In the genomic region with DNA sequence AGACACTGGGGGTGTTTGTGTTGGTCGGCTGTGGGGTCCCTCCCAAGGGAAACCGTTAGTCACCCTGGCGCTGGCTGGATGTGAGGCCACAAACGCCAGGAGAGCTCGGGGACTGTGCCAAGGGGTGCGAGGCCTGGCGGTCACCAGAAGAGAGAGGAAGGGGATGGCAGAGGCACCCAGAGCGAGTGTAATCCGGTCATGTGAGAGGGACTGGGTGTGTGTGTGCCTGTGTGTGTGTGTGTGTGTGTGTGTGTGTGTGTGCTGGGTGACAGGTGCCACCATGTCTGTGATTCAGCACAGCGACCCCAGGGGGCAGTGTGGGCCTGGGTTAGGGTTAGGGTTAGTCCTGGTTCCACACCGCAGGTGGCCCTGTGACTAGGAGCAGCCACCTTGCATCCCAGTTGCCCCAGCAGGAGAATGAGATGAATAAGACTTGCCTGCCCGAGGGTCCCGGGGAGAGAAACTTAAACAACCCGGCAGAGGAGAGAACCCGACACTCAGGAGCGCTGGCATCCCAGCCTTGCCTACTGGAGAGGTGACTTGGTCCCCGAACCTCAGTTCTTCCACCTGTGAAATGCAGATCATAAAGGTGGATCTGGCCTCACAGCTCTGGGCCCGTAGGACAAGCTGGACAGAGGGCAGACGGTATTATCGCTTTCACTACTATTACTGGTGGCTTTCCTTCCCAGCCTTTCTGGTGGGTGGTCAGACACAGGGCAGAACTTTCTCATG, we compare ENCODE assay signal across 9 cellular contexts. TPM values are rescaled to one million over a fixed set of nuclear protein-coding genes. Genes with fewer than 3 reads are reported as not detected.
A peak's percentile ranks its signal among the peaks of the same experiment; 100 is the strongest.
DNase-seq lines count a peak whose midpoint lies in the region; ATAC-seq, FAIRE-seq and TF ChIP-seq lines count a peak whose summit lies in the region.
"Had no signal": no experiment of that assay in that cellular context is flagged by ENCODE, and none has a peak within 500 bp of the region (broad histone marks: within the 10 kb centered on the region; RNA-seq: fewer than 3 reads in every experiment).

No MANE protein-coding gene starts in this region.

- H3K4me3 ChIP-seq in Karpas-422 (ENCODE audit: low read length) (no peak overlapping the region), SJCRH30 (no peak overlapping the region), spleen (no peak overlapping the region)

- intact Hi-C loops in left cardiac atrium (cut with DNase I) (loop anchor here (2.0 to 5.0 kb wide), 2 partner anchors 194 kb away; no protein-coding TSS in a partner anchor), spleen (cut with DNase I; ENCODE audit: low total_unique reads) (loop anchor here (10.0 kb wide), 1 partner anchor 192 kb away; no protein-coding TSS in a partner anchor)

- no peaks in the 10 kb centered on the region for H3K9me2 ChIP-seq in Karpas-422 (replicated peaks; ENCODE audit: insufficient read depth, low read length)

- H3K79me2 ChIP-seq in Karpas-422 (ENCODE audit: low read length): no peaks in the 10 kb centered on the region

- H3K27me3 Mint-ChIP-seq in activated naive CD4-positive, alpha-beta T cell treated with anti-CD3 and anti-CD28 coated beads, Interleukin-2, amount 10 ng/mL, durations not matched to agents 7 days and 5 days: peaks cover 41% of the 10 kb centered on the region

- H3K4me1 ChIP-seq in Karpas-422 (ENCODE audit: low read length): no peaks in the 10 kb centered on the region
- peaks cover 31% of the 10 kb centered on the region for H3K4me1 ChIP-seq in SJCRH30
- peaks cover 9 to 49% (median 18%) of the 10 kb centered on the region in 6 donors for H3K4me1 ChIP-seq in spleen

- H4K20me1 ChIP-seq in Karpas-422 (ENCODE audit: insufficient read depth, low read depth, low read length): no peaks in the 10 kb centered on the region

- no peak for FAIRE-seq in D721Med (lab: Jason Lieb, UNC)

- no peaks in the 10 kb centered on the region for H3K9me3 Mint-ChIP-seq in activated naive CD4-positive, alpha-beta T cell treated with anti-CD3 and anti-CD28 coated beads, Interleukin-2, amount 10 ng/mL, durations not matched to agents 7 days and 5 days
- H3K9me3 Mint-ChIP-seq: T-helper 1 cell treated with Interleukin-12 subunit alpha and Interleukin-12 subunit beta and Interleukin-4 antibody, amounts not matched to agents 30 μg/mL and 1 μg/mL, for 36 hours had no signal

- 46 to 64% (median 52%) methylated on average over 13 to 20 of the region's 20 CpGs for WGBS in spleen, 5 donors

- CTCF ChIA-PET in activated naive CD4-positive, alpha-beta T cell treated with anti-CD3 and anti-CD28 coated beads, Interleukin-2, amount 10 ng/mL, durations not matched to agents 7 days and 5 days (lab: Charles Lee): interaction anchor here (0.8 to 3.0 kb wide), 6 partner anchors 17 to 461 kb away, joined by 3 to 24 read pairs (median 4); no protein-coding TSS in a partner anchor

- no peak overlapping the region for H3K27ac Mint-ChIP-seq in activated naive CD4-positive, alpha-beta T cell treated with anti-CD3 and anti-CD28 coated beads, Interleukin-2, amount 10 ng/mL, durations not matched to agents 7 days and 5 days
- H3K27ac Mint-ChIP-seq: T-helper 1 cell treated with Interleukin-12 subunit alpha and Interleukin-12 subunit beta and Interleukin-4 antibody, amounts not matched to agents 30 μg/mL and 1 μg/mL, for 36 hours had no signal

- no peak overlapping the region for H2AFZ ChIP-seq in Karpas-422 (ENCODE audit: low read length)

- peak; percentile 35 for TF ChIP-seq CTCF in D721Med (IDR thresholded peaks at IDR 0.05; ENCODE audit: insufficient read depth, missing control alignments)
- peak in 8 of 11 experiments; percentile 13 to 75 (median 40) for TF ChIP-seq CTCF in spleen (IDR thresholded peaks at IDR 0.05 in 8 of 11, conservative IDR thresholded peaks at IDR 0.05 in 3 of 11)

- no peak overlapping the region for H3K9ac ChIP-seq in Karpas-422 (ENCODE audit: low read length)

- H3K36me3 Mint-ChIP-seq in activated naive CD4-positive, alpha-beta T cell treated with anti-CD3 and anti-CD28 coated beads, Interleukin-2, amount 10 ng/mL, durations not matched to agents 7 days and 5 days: no peaks in the 10 kb centered on the region

- peak; percentile 36 to 45 for ATAC-seq in left cardiac atrium
- ATAC-seq in HG02623 (IDR thresholded peaks at IDR 0.05; ENCODE audit: unreplicated experiment): no peak
- ATAC-seq in HG02885 (IDR thresholded peaks at IDR 0.05; ENCODE audit: poor library complexity, unreplicated experiment): no peak

- H3K27me3 ChIP-seq in Karpas-422 (ENCODE audit: low read length): no peaks in the 10 kb centered on the region
- no peaks in the 10 kb centered on the region for H3K27me3 ChIP-seq in SJCRH30
- H3K27me3 ChIP-seq in spleen (replicated peaks in 1 of 7): peaks cover 0 to 87% (median 23%) of the 10 kb centered on the region in 7 donors

- H3K27ac ChIP-seq in Karpas-422 (ENCODE audit: low read length): no peak overlapping the region
- no peak overlapping the region for H3K27ac ChIP-seq in SJCRH30
- H3K27ac ChIP-seq in spleen: peak overlapping the region in 1 of 8 donors; percentile 65

- H3K4me2 ChIP-seq in Karpas-422 (ENCODE audit: low read depth, low read length, poor library complexity, severe bottlenecking): no peak overlapping the region

- H3K4me1 Mint-ChIP-seq in activated naive CD4-positive, alpha-beta T cell treated with anti-CD3 and anti-CD28 coated beads, Interleukin-2, amount 10 ng/mL, durations not matched to agents 7 days and 5 days: peaks cover 6% of the 10 kb centered on the region

- no peaks in the 10 kb centered on the region for H3K9me3 ChIP-seq in Karpas-422 (ENCODE audit: low read length)
- no peaks in the 10 kb centered on the region for H3K9me3 ChIP-seq in SJCRH30 (replicated peaks)
- H3K9me3 ChIP-seq in spleen: no peaks in the 10 kb centered on the region

- H3K4me3 Mint-ChIP-seq in activated naive CD4-positive, alpha-beta T cell treated with anti-CD3 and anti-CD28 coated beads, Interleukin-2, amount 10 ng/mL, durations not matched to agents 7 days and 5 days: no peak overlapping the region
- H3K4me3 Mint-ChIP-seq: T-helper 1 cell treated with Interleukin-12 subunit alpha and Interleukin-12 subunit beta and Interleukin-4 antibody, amounts not matched to agents 30 μg/mL and 1 μg/mL, for 36 hours had no signal

- H3K36me3 ChIP-seq in Karpas-422 (ENCODE audit: insufficient read depth, low read length): no peaks in the 10 kb centered on the region
- no peaks in the 10 kb centered on the region for H3K36me3 ChIP-seq in SJCRH30
- no peaks in the 10 kb centered on the region for H3K36me3 ChIP-seq in spleen

- no peak for TF ChIP-seq POLR2A in spleen (IDR thresholded peaks at IDR 0.05)

- DNase-seq in D721Med (ENCODE audit: insufficient read length, low spot score) (peak; percentile 54), Karpas-422 (peak; percentile 92), SJCRH30 (peak; percentile 91 to 92), left cardiac atrium (peak; percentile 79), spleen (peak; percentile 85)
- peak; percentile 78 for DNase-seq in activated naive CD4-positive, alpha-beta T cell treated with anti-CD3 and anti-CD28 coated beads, Interleukin-2, amount 10 ng/mL, durations not matched to agents 7 days and 5 days

RNA-seq across cellular contexts. Expression of a gene that starts 1.4 kb away (rescaled TPM):
- total RNA-seq in Karpas-422 (2014; rRNA removed; shearing (Covaris generic); ENCODE audit: low replicate concordance): not detected in 2 replicates
- 3.3 and 3.5 TPM in 2 replicates for total RNA-seq in SJCRH30 (2014; rRNA removed; shearing (Covaris generic))
- 10 to 100 TPM; 13.9 to 16.7 TPM for total RNA-seq in left cardiac atrium
- total RNA-seq in spleen: 10 to 100 TPM in 1 of 7 donors, 1 to 10 TPM in 6; 1.6 to 10.1 (median 4.1) TPM
- 10 to 100 TPM in 1 of 3 donors, 1 to 10 TPM in 2; 3.0 to 11.7 (median 4.5) TPM for polyA plus RNA-seq in spleen

RNA-seq across cellular contexts. Expression of a gene that starts 8.3 kb away (rescaled TPM):
- not detected in 2 replicates for total RNA-seq in Karpas-422 (2014; rRNA removed; shearing (Covaris generic); ENCODE audit: low replicate concordance)
- 1.1 and 2.0 TPM in 2 replicates for total RNA-seq in SJCRH30 (2014; rRNA removed; shearing (Covaris generic))
- not detected for total RNA-seq in left cardiac atrium
- total RNA-seq in spleen: not detected
- not detected for polyA plus RNA-seq in spleen

RNA-seq across cellular contexts. Expression of a gene that starts 54.2 kb away (rescaled TPM):
- 10.6 and 32.0 TPM in 2 replicates for total RNA-seq in Karpas-422 (2014; rRNA removed; shearing (Covaris generic); ENCODE audit: low replicate concordance)
- 20.3 and 23.4 TPM in 2 replicates for total RNA-seq in SJCRH30 (2014; rRNA removed; shearing (Covaris generic))
- total RNA-seq in left cardiac atrium (1 to 10 TPM; 4.3 to 7.4 TPM), spleen (10 to 100 TPM; 15.4 to 28.7 (median 20.9) TPM)
- polyA plus RNA-seq in spleen: 10 to 100 TPM; 15.4 to 35.0 (median 32.8) TPM

Comparison
In these comparisons a context has a peak if more than half of its experiments do, and no peak if none do; other contexts are left out.
1. ATAC-seq: peak in left cardiac atrium (2 of 2); none in HG02623 (single experiment) and HG02885 (single experiment).
2. Peak in every context shown above with its lines, with median percentiles within 50 percentile points of each other: DNase-seq.